In genomic region chr9:127578952-127579853, GRCh38 we compare ENCODE assay signal across 8 cellular contexts. TPM values are rescaled to one million over a fixed set of nuclear protein-coding genes. Genes with fewer than 3 reads are reported as not detected.
DNase-seq lines count a peak whose midpoint lies in the region; ATAC-seq, FAIRE-seq and TF ChIP-seq lines count a peak whose summit lies in the region.

No MANE protein-coding gene starts in this region.

- no peaks in the 10 kb centered on the region for H4K20me1 ChIP-seq in endothelial cell of umbilical vein (replicated peaks; ENCODE audit: control insufficient read depth, extremely low read depth, insufficient read depth, low read length)

- CTCF ChIA-PET in endothelial cell of umbilical vein (lab: Charles Lee), result interaction anchor here (0.7 to 3.9 kb wide), 21 partner anchors 9 to 192 kb away, joined by 3 to 25 read pairs (median 6); partner anchors contain the start of gene TOR2A

- peak overlapping the region; percentile 74 for H3K4me2 ChIP-seq in endothelial cell of umbilical vein (ENCODE audit: insufficient read depth, low read length)

- peak overlapping the region; percentile 81 for H3K9ac ChIP-seq in endothelial cell of umbilical vein (replicated peaks; ENCODE audit: extremely low read depth, insufficient read depth, low read length)

- H3K27me3 ChIP-seq in endothelial cell of umbilical vein (ENCODE audit: control insufficient read depth in 2 of 2, insufficient read depth in 2 of 2, low read length in 2 of 2), result no peaks in the 10 kb centered on the region

- FAIRE-seq in endothelial cell of umbilical vein (lab: Jason Lieb, UNC), result peak; percentile 100

- intact Hi-C loops in endothelial cell of umbilical vein (cut with micrococcal nuclease), result loop anchor here (1.0 to 2.0 kb wide), 7 partner anchors 10 to 128 kb away; partner anchors contain the start of genes LRSAM1 and RPL12
- intact Hi-C loops in mucosa of descending colon (cut with DNase I, micrococcal nuclease), result no loop called here

- ATAC-seq in HG03108 (IDR thresholded peaks at IDR 0.05; ENCODE audit: unreplicated experiment) (peak; percentile 74), mucosa of descending colon (peak; percentile 89), HG02623 (IDR thresholded peaks at IDR 0.05; ENCODE audit: unreplicated experiment) (no peak)

- TSS peak; percentile 65 for BruUV-seq in endothelial cell of umbilical vein (replicated peaks; lab: Mats Ljungman, UMichigan)

- no peaks in the 10 kb centered on the region for H3K9me1 ChIP-seq in endothelial cell of umbilical vein (replicated peaks; ENCODE audit: control insufficient read depth, extremely low read depth, insufficient read depth, low read length)

- H3K4me3 ChIP-seq in endothelial cell of umbilical vein (replicated peaks in 1 of 3; ENCODE audit: insufficient read depth in 1 of 3, low read depth in 1 of 3, low read length in 3 of 3), result peak overlapping the region in 2 of 3 experiments; percentile 31 to 49
- H3K4me3 ChIP-seq in mucosa of descending colon, result no peak overlapping the region

- H3K36me3 ChIP-seq in endothelial cell of umbilical vein (ENCODE audit: control insufficient read depth in 2 of 2, extremely low read depth in 1 of 2, insufficient read depth in 2 of 2, low read length in 2 of 2) (no peaks in the 10 kb centered on the region), mucosa of descending colon (ENCODE audit: low read depth) (no peaks in the 10 kb centered on the region)

- peak; percentile 90 for TF ChIP-seq POLR2A in endothelial cell of umbilical vein (IDR thresholded peaks at IDR 0.05; ENCODE audit: low read depth, low read length)

- H3K27ac ChIP-seq in endothelial cell of umbilical vein (ENCODE audit: insufficient read depth, low read depth, low read length), result peak overlapping the region; percentile 95

- peaks cover 4% of the 10 kb centered on the region for H3K79me2 ChIP-seq in endothelial cell of umbilical vein (ENCODE audit: control insufficient read depth, insufficient read depth, low read length)

- DNase-seq in AG20443 (ENCODE audit: low spot score), result peak; percentile 95
- DNase-seq in NOMO-1 treated with dmso at 0.1 percent for 144 hours (lab: John Stamatoyannopoulos, UW; ENCODE audit: unreplicated experiment), result peak; percentile 98
- peak; percentile 61 for DNase-seq in activated T-cell treated with anti-CD3 and anti-CD28 coated beads for 24 hours (ENCODE audit: low read depth)
- peak; percentile 98 for DNase-seq in endothelial cell of umbilical vein (ENCODE audit: low read depth, low spot score)
- peak; percentile 81 to 94 (median 85) for DNase-seq in mucosa of descending colon
- DNase-seq in stimulated activated CD8-positive, alpha-beta memory T cell treated with anti-CD3 and anti-CD28 coated beads, Interleukin-15, amount 100 ng/mL, for 24 hours (ENCODE audit: low read depth), result peak; percentile 39

- H3K4me1 ChIP-seq in endothelial cell of umbilical vein (ENCODE audit: control insufficient read depth, extremely low read depth, insufficient read depth, low read length) (peaks cover 19% of the 10 kb centered on the region), mucosa of descending colon (ENCODE audit: low read depth) (peaks cover 38% of the 10 kb centered on the region)

- H3K9me3 ChIP-seq in endothelial cell of umbilical vein (replicated peaks; ENCODE audit: control insufficient read depth, insufficient read depth, low read length) (no peaks in the 10 kb centered on the region), mucosa of descending colon (no peaks in the 10 kb centered on the region)

- TF ChIP-seq CTCF in endothelial cell of umbilical vein (IDR thresholded peaks at IDR 0.05; ENCODE audit: extremely low read depth in 1 of 2, insufficient read depth in 1 of 2, low read depth in 1 of 2, low read length in 2 of 2), result peak; percentile 21 to 51
- peak; percentile 13 for TF ChIP-seq CTCF in mucosa of descending colon (IDR thresholded peaks at IDR 0.05)

- H2AFZ ChIP-seq in endothelial cell of umbilical vein (ENCODE audit: low read depth, low read length), result peak overlapping the region; percentile 38

- POLR2A ChIA-PET in endothelial cell of umbilical vein (lab: Charles Lee), result interaction anchor here (0.9 to 1.4 kb wide), 6 partner anchors 9 to 156 kb away, joined by 3 to 8 read pairs (median 4); partner anchors contain the start of gene TOR2A

- dilution Hi-C loops in endothelial cell of umbilical vein (cut with MboI; ENCODE audit: extremely low pct_ligation_motif_present, low sequenced_read_pairs), result no loop called here

TF ChIP-seq in endothelial cell of umbilical vein, 7 proteins besides CTCF, POLR2A, EP300 and RAD21:
- peak; percentile 96 for TF ChIP-seq POLR2AphosphoS5 (IDR thresholded peaks at IDR 0.05; ENCODE audit: insufficient read depth, low read depth, low read length)
- peak; percentile 100 for TF ChIP-seq FOS (IDR thresholded peaks at IDR 0.05; ENCODE audit: borderline replicate concordance, insufficient read depth, low read length)
- TF ChIP-seq GATA2 (IDR thresholded peaks at IDR 0.05; ENCODE audit: insufficient read depth, insufficient read length, low read depth, low read length), result no peak
- peak; percentile 4 for TF ChIP-seq MAX (IDR thresholded peaks at IDR 0.05; ENCODE audit: insufficient read depth, insufficient read length)
- TF ChIP-seq MYC (IDR thresholded peaks at IDR 0.05; ENCODE audit: low read depth, low read length), result peak; percentile 48
- TF ChIP-seq EZH2 (IDR thresholded peaks at IDR 0.05; ENCODE audit: borderline replicate concordance, low read depth, low read length, severe bottlenecking), result no peak
- TF ChIP-seq JUN (IDR thresholded peaks at IDR 0.05; ENCODE audit: borderline replicate concordance, insufficient read depth, insufficient read length, low read depth), result peak; percentile 73

RNA-seq across cellular contexts. Expression of gene STXBP1, which starts 32.9 kb away (rescaled TPM):
- 50.5 and 51.3 TPM in 2 replicates for total RNA-seq in endothelial cell of umbilical vein
- polyA plus RNA-seq in endothelial cell of umbilical vein, result 12.7 and 18.8 TPM in 2 replicates
- polyA plus RNA-seq in endothelial cell of umbilical vein (2011; cell fraction: cytosol; rRNA removed), result 21.7 and 25.4 TPM in 2 replicates
- polyA plus RNA-seq in endothelial cell of umbilical vein (2011; cell fraction: nucleus; rRNA removed), result 49.7 and 51.2 TPM in 2 replicates
- polyA plus RNA-seq in endothelial cell of umbilical vein (2012), result 35.4 and 45.5 TPM in 2 replicates
- 27.4 and 32.6 TPM in 2 replicates for polyA minus RNA-seq in endothelial cell of umbilical vein
- 22.1 TPM for polyA minus RNA-seq in endothelial cell of umbilical vein (2011; cell fraction: cytosol; rRNA and poly(A)+ RNA removed)
- polyA minus RNA-seq in endothelial cell of umbilical vein (2011; cell fraction: nucleus; rRNA and poly(A)+ RNA removed), result 25.6 and 26.3 TPM in 2 replicates
- 10 to 100 TPM; 11.8 to 37.1 (median 17.1) TPM for total RNA-seq in mucosa of descending colon

Comparison
In these comparisons a context has a peak if more than half of its experiments do, and no peak if none do; other contexts are left out.
1. DNase-seq: peak in every context shown above with its lines; median percentile 98 in NOMO-1 treated with dmso at 0.1 percent for 144 hours; 98 in endothelial cell of umbilical vein; 95 in AG20443; 85 in mucosa of descending colon; 61 in activated T-cell treated with anti-CD3 and anti-CD28 coated beads for 24 hours; 39 in stimulated activated CD8-positive, alpha-beta memory T cell treated with anti-CD3 and anti-CD28 coated beads, Interleukin-15, amount 100 ng/mL, for 24 hours.